In genomic region chr1:151373196-151373595, GRCh38 we compare ENCODE assay signal across 1 cellular context.
TF ChIP-seq lines count a peak whose summit lies in the region.

No MANE protein-coding gene starts in this region.

TF ChIP-seq in GM12878, 131 proteins besides CTCF, POLR2A, EP300 and RAD21:
- TF ChIP-seq GABPA (IDR thresholded peaks at IDR 0.05; ENCODE audit: low read depth) (no peak), BCL3 (IDR thresholded peaks at IDR 0.05; ENCODE audit: borderline replicate concordance, insufficient read depth, low read depth, low read length, poor library complexity, severe bottlenecking) (peak; percentile 34)
